Comparison of ENCODE assay signal across 9 cellular contexts in the genomic region with DNA sequence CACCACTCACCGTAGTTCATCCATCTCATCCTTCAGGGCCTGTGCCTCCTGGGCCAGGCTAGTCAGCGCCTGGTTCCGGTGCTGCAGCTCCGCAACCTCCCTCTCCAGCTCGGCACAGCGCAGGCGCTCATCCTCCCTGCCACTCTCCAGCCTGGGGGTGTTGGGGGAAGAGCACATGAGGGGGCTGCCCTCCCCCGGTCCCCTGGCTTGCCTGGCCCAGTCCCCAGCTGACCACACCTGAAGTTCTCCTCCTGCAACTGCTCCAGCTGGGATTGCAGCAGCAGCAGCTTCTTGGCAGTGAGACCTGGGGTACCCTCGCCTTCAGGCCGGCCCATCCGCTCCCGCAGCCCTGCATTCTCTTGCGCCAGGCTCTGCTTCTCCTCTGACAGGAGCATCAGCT. TPM values are rescaled to one million over a fixed set of nuclear protein-coding genes. Genes with fewer than 3 reads are reported as not detected.
"Had no signal": no experiment of that assay in that cellular context is flagged by ENCODE, and none has a peak within 500 bp of the region (broad histone marks: within the 10 kb centered on the region; RNA-seq: fewer than 3 reads in every experiment).

No MANE protein-coding gene starts in this region.

- ATAC-seq: HCT116, K562 had no signal

- H2AFZ ChIP-seq: GM23248 had no signal

- H3K27ac ChIP-seq: GM23248 had no signal

- H3K9ac ChIP-seq: GM23248 had no signal

- H3K4me1 ChIP-seq: HAP-1 had no signal

- H3K9me3 ChIP-seq: HAP-1 had no signal

- DNase-seq: GM23248, GOT3, H7, IMR-90 had no signal

- H3K4me3 ChIP-seq: GM23248, HAP-1, K562 had no signal

RNA-seq across cellular contexts. Expression of a gene that starts 19.3 kb away (rescaled TPM):
- total RNA-seq: GM23248, IMR-90, K562 had no signal
- polyA plus RNA-seq: GM23248, IMR-90, K562 had no signal

RNA-seq across cellular contexts. Expression of a gene that starts 30.9 kb away (rescaled TPM):
- total RNA-seq: GM23248, H4, H7, HT-29, IMR-90 had no signal
